1 cellular context compared by ENCODE assay signal in the genomic region with DNA sequence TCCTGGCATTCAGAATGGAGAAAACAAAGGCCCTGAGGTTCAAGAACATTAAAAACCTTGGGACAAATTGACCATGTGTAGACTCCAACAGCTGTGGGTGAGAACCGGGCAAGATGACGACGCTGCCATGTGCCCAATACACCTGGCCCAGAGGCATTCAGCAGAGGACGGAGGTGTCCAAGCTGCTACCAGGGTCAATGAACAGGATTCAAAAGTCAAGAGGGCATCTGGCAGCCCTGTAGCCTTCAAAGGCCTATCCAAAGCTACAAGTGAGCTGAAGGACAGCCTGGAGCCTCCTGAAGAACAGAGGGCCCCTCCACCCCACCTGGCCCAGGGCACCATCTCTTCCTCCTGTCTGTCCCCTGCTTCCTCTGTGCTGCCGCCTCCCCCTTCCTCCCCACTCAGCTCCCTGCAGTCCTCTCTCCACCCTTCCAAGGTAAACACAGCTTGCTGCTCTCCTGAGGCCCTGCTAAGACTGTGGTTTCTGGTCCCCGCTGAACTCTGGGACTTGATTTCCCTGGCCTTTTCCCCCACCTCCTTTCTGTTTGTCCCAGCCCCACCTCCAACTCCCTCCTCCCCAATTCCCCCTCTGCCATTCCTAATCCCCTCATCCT.
TF ChIP-seq lines count a peak whose summit lies in the region.

No MANE protein-coding gene starts in this region.

TF ChIP-seq in K562, 482 proteins besides CTCF, POLR2A, EP300 and RAD21:
- TF ChIP-seq PTBP1 (IDR thresholded peaks at IDR 0.05; ENCODE audit: low read depth, low read length) = no peak
- peak; percentile 72; the same call in 1 of the 2 replicates for TF ChIP-seq ZNF263 (CRISPR knock-in tag; IDR thresholded peaks at IDR 0.05; ENCODE audit: borderline replicate concordance)
